Comparison of ENCODE assay signal across 9 cellular contexts in genomic region chr4:7398104-7398423, GRCh38. TPM values are rescaled to one million over a fixed set of nuclear protein-coding genes. Genes with fewer than 3 reads are reported as not detected.
DNase-seq lines count a peak whose midpoint lies in the region; ATAC-seq and TF ChIP-seq lines count a peak whose summit lies in the region.
"Had no signal": no experiment of that assay in that cellular context is flagged by ENCODE, and none has a peak within 500 bp of the region (broad histone marks: within the 10 kb centered on the region; RNA-seq: fewer than 3 reads in every experiment).

No MANE protein-coding gene starts in this region.

- peaks cover 13 to 60% of the 10 kb centered on the region in 2 donors for H3K27me3 Mint-ChIP-seq in natural killer cell treated with Interleukin-12 subunit alpha and Interleukin-12 subunit beta and Interleukin-15 and Interleukin-18, amount 100 ng/mL, for 72 hours

- TF ChIP-seq CTCF in epithelial cell of esophagus (IDR thresholded peaks at IDR 0.05; ENCODE audit: insufficient read depth, low read depth, low read length, missing control alignments) = no peak
- TF ChIP-seq CTCF in retinal pigment epithelial cell (conservative IDR thresholded peaks at IDR 0.05; ENCODE audit: low read depth, low read length) = peak; percentile 37

- H3K4me3 ChIP-seq in epithelial cell of esophagus (ENCODE audit: low read length) = no peak overlapping the region
- no peak overlapping the region for H3K4me3 ChIP-seq in retinal pigment epithelial cell (ENCODE audit: low read length)

- H3K4me3 Mint-ChIP-seq in natural killer cell treated with Interleukin-12 subunit alpha and Interleukin-12 subunit beta and Interleukin-15 and Interleukin-18, amount 100 ng/mL, for 72 hours = no peak overlapping the region

- DNase-seq in EH (ENCODE audit: low read depth) = peak; percentile 21
- DNase-seq in NCI-H510A treated with DMSO at 0.1 percent for 48 hours (lab: John Stamatoyannopoulos, UW) = peak; percentile 82
- DNase-seq in epithelial cell of esophagus (ENCODE audit: low read depth) = peak; percentile 1
- peak; percentile 47 for DNase-seq in retinal pigment epithelial cell (ENCODE audit: low read depth)
- DNase-seq in natural killer cell treated with Interleukin-12 subunit alpha and Interleukin-12 subunit beta and Interleukin-15 and Interleukin-18, amount 100 ng/mL, for 72 hours (ENCODE audit: low spot score) = no peak
- DNase-seq in Ammon's horn (ENCODE audit: low spot score) = no peak
- no peak for DNase-seq in activated naive CD4-positive, alpha-beta T cell treated with Interleukin-2 at 50 U/mL for 16 hours
- no peak for DNase-seq in stimulated activated CD4-positive, alpha-beta T cell treated with anti-CD3 and anti-CD28 coated beads, Interleukin-2, amount 100 ng/mL, for 48 hours

- peaks cover 0 to 13% of the 10 kb centered on the region in 2 donors for H3K4me1 Mint-ChIP-seq in natural killer cell treated with Interleukin-12 subunit alpha and Interleukin-12 subunit beta and Interleukin-15 and Interleukin-18, amount 100 ng/mL, for 72 hours (ENCODE audit: low read depth in 2 of 2)

- ATAC-seq in natural killer cell treated with Interleukin-12 subunit alpha and Interleukin-12 subunit beta and Interleukin-15 and Interleukin-18, amount 100 ng/mL, for 72 hours = no peak

- no peak overlapping the region for H3K27ac Mint-ChIP-seq in natural killer cell treated with Interleukin-12 subunit alpha and Interleukin-12 subunit beta and Interleukin-15 and Interleukin-18, amount 100 ng/mL, for 72 hours

- peaks cover 6% of the 10 kb centered on the region for H3K9me3 Mint-ChIP-seq in natural killer cell treated with Interleukin-12 subunit alpha and Interleukin-12 subunit beta and Interleukin-15 and Interleukin-18, amount 100 ng/mL, for 72 hours

- no peaks in the 10 kb centered on the region for H3K36me3 Mint-ChIP-seq in natural killer cell treated with Interleukin-12 subunit alpha and Interleukin-12 subunit beta and Interleukin-15 and Interleukin-18, amount 100 ng/mL, for 72 hours

RNA-seq across cellular contexts. Expression of gene PSAPL1, which starts 36.7 kb away (rescaled TPM):
- total RNA-seq in natural killer cell treated with Interleukin-12 subunit alpha and Interleukin-12 subunit beta and Interleukin-15 and Interleukin-18, amount 100 ng/mL, for 72 hours = not detected
- total RNA-seq: kidney epithelial cell had no signal

Comparison
In these comparisons a context has a peak if more than half of its experiments do, and no peak if none do; other contexts are left out.
1. DNase-seq: peak in EH (single experiment), NCI-H510A treated with DMSO at 0.1 percent for 48 hours (single experiment), epithelial cell of esophagus (single experiment) and retinal pigment epithelial cell (single experiment); none in natural killer cell treated with Interleukin-12 subunit alpha and Interleukin-12 subunit beta and Interleukin-15 and Interleukin-18, amount 100 ng/mL, for 72 hours (single experiment), Ammon's horn (single experiment), activated naive CD4-positive, alpha-beta T cell treated with Interleukin-2 at 50 U/mL for 16 hours (single experiment) and stimulated activated CD4-positive, alpha-beta T cell treated with anti-CD3 and anti-CD28 coated beads, Interleukin-2, amount 100 ng/mL, for 48 hours (0 of 2).